Comparison of ENCODE assay signal across 15 cellular contexts in genomic region chr12:18217981-18218380, GRCh38. TPM values are rescaled to one million over a fixed set of nuclear protein-coding genes. Genes with fewer than 3 reads are reported as not detected.
"Had no signal": no experiment of that assay in that cellular context is flagged by ENCODE, and none has a peak within 500 bp of the region (broad histone marks: within the 10 kb centered on the region; RNA-seq: fewer than 3 reads in every experiment).

No MANE protein-coding gene starts in this region.

- H3K36me3 ChIP-seq: cardiac muscle cell, left ventricle myocardium inferior had no signal

- H3K4me3 ChIP-seq: cardiac muscle cell, coronary artery, left ventricle myocardium inferior, testis had no signal

- ATAC-seq: T-cell had no signal

- H3K4me1 ChIP-seq: left ventricle myocardium inferior, testis had no signal

- H3K9me3 ChIP-seq: testis had no signal

- H3K27me3 ChIP-seq: cardiac muscle cell, testis had no signal

- H3K27ac ChIP-seq: cardiac muscle cell, coronary artery, left ventricle myocardium inferior, testis, VCaP had no signal

- DNase-seq: activated CD4-positive, alpha-beta memory T cell treated with anti-CD3 and anti-CD28 coated beads, Interleukin-2, amount 10 ng/mL, durations not matched to agents 7 days and 5 days; activated gamma-delta T cell treated with Interleukin-2 at 50 U/mL for 16 hours; activated naive CD8-positive, alpha-beta T cell treated with anti-CD3 and anti-CD28 coated beads for 36 hours; activated T-cell treated with anti-CD3 and anti-CD28 coated beads, Interleukin-2, amount 50 U/mL, for 48 hours; effector CD8-positive, alpha-beta T cell; left ventricle myocardium inferior; mesenchymal stem cell; stimulated activated CD4-positive, alpha-beta T cell treated with anti-CD3 and anti-CD28 coated beads, Interleukin-4, amount 100 ng/mL, for 1 hour; stimulated activated CD8-positive, alpha-beta memory T cell treated with anti-CD3 and anti-CD28 coated beads, Interleukin-4, amount 100 ng/mL, for 48 hours; T-cell; T1000; testis had no signal

RNA-seq across cellular contexts. Expression of gene PIK3C2G, which starts 43.3 kb away (rescaled TPM):
- total RNA-seq: activated CD4-positive, alpha-beta memory T cell treated with anti-CD3 and anti-CD28 coated beads, Interleukin-2, amount 10 ng/mL, durations not matched to agents 7 days and 5 days; activated naive CD8-positive, alpha-beta T cell treated with anti-CD3 and anti-CD28 coated beads for 36 hours; cardiac muscle cell; left ventricle myocardium inferior; T-cell had no signal
- polyA plus RNA-seq: cardiac muscle cell had no signal
